9 cellular contexts compared by ENCODE assay signal in genomic region chr15:48643776-48644497, GRCh38. TPM values are rescaled to one million over a fixed set of nuclear protein-coding genes. Genes with fewer than 3 reads are reported as not detected.
DNase-seq lines count a peak whose midpoint lies in the region; ATAC-seq and TF ChIP-seq lines count a peak whose summit lies in the region.
"Had no signal": no experiment of that assay in that cellular context is flagged by ENCODE, and none has a peak within 500 bp of the region (broad histone marks: within the 10 kb centered on the region; RNA-seq: fewer than 3 reads in every experiment).

No MANE protein-coding gene starts in this region.

- peaks cover 50% of the 10 kb centered on the region for H3K27me3 Mint-ChIP-seq in activated CD4-positive, alpha-beta T cell treated with anti-CD3 and anti-CD28 coated beads, Interleukin-2, amount 10 ng/mL, durations not matched to agents 24 days and 14 days
- peaks cover 11% of the 10 kb centered on the region for H3K27me3 Mint-ChIP-seq in memory B cell

- no peak overlapping the region for H3K9ac ChIP-seq in mammary epithelial cell (ENCODE audit: insufficient read depth, low read length)

- TF ChIP-seq CTCF in mammary epithelial cell (conservative IDR thresholded peaks at IDR 0.05 in 1 of 2, IDR thresholded peaks at IDR 0.05 in 1 of 2; ENCODE audit: extremely low read depth in 1 of 2, insufficient read depth in 1 of 2, low read depth in 1 of 2, low read length in 2 of 2) = no peak
- no peak for TF ChIP-seq CTCF in tibial artery (IDR thresholded peaks at IDR 0.05)

- ATAC-seq in memory B cell (ENCODE audit: low read depth) (no peak), HG02885 (IDR thresholded peaks at IDR 0.05; ENCODE audit: poor library complexity, unreplicated experiment) (no peak)

- WGBS in mammary epithelial cell (ENCODE audit: low coverage, missing lambda C conversion rate) = 65% methylated on average over 9 of the region's 12 CpGs

- peaks cover 1% of the 10 kb centered on the region for H3K27me3 ChIP-seq in mammary epithelial cell (ENCODE audit: insufficient read depth, low read length)
- H3K27me3 ChIP-seq in tibial artery = no peaks in the 10 kb centered on the region

- no peak overlapping the region for H3K27ac Mint-ChIP-seq in activated CD4-positive, alpha-beta T cell treated with anti-CD3 and anti-CD28 coated beads, Interleukin-2, amount 10 ng/mL, durations not matched to agents 24 days and 14 days
- no peak overlapping the region for H3K27ac Mint-ChIP-seq in memory B cell
- H3K27ac Mint-ChIP-seq: dendritic cell treated with granulocyte-macrophage colony-stimulating factor and Interleukin-4, amounts not matched to agents 40 ng/mL and 50 ng/mL, for 4 days had no signal

- H3K4me1 ChIP-seq in mammary epithelial cell (ENCODE audit: insufficient read depth, low read length) (peaks cover 17% of the 10 kb centered on the region), tibial artery (peaks cover 0 to 55% (median 26%) of the 10 kb centered on the region in 4 donors)

- no peaks in the 10 kb centered on the region for H3K36me3 Mint-ChIP-seq in activated CD4-positive, alpha-beta T cell treated with anti-CD3 and anti-CD28 coated beads, Interleukin-2, amount 10 ng/mL, durations not matched to agents 24 days and 14 days (ENCODE audit: low read depth)
- H3K36me3 Mint-ChIP-seq in memory B cell = no peaks in the 10 kb centered on the region

- H3K27ac ChIP-seq in mammary epithelial cell (ENCODE audit: insufficient read depth, low read depth, low read length) (no peak overlapping the region), tibial artery (peak overlapping the region; percentile 93 to 99)

- in situ Hi-C loops in mammary epithelial cell (cut with MboI; ENCODE audit: low sequenced_read_pairs in 2 of 2) = loop anchor here (10.0 to 25.0 kb wide), 2 partner anchors 279 to 282 kb away; no protein-coding TSS in a partner anchor

- H2AFZ ChIP-seq in mammary epithelial cell (ENCODE audit: low read depth, low read length) = peak overlapping the region; percentile 85

- no peaks in the 10 kb centered on the region for H3K79me2 ChIP-seq in mammary epithelial cell (ENCODE audit: insufficient read depth, low read length)

- CTCF ChIA-PET in mammary epithelial cell (lab: Charles Lee; ENCODE audit: low non-redundant PET) = interaction anchor here (0.6 kb wide), 1 partner anchor 136 kb away, joined by 3 read pairs; no protein-coding TSS in a partner anchor

- H3K4me2 ChIP-seq in mammary epithelial cell (ENCODE audit: insufficient read depth, low read depth, low read length) = peak overlapping the region; percentile 100

- H3K4me1 Mint-ChIP-seq in activated CD4-positive, alpha-beta T cell treated with anti-CD3 and anti-CD28 coated beads, Interleukin-2, amount 10 ng/mL, durations not matched to agents 24 days and 14 days = peaks cover 2% of the 10 kb centered on the region
- H3K4me1 Mint-ChIP-seq in memory B cell = no peaks in the 10 kb centered on the region

- no peaks in the 10 kb centered on the region for H3K9me3 Mint-ChIP-seq in activated CD4-positive, alpha-beta T cell treated with anti-CD3 and anti-CD28 coated beads, Interleukin-2, amount 10 ng/mL, durations not matched to agents 24 days and 14 days
- no peaks in the 10 kb centered on the region for H3K9me3 Mint-ChIP-seq in memory B cell
- H3K9me3 Mint-ChIP-seq: dendritic cell treated with granulocyte-macrophage colony-stimulating factor and Interleukin-4, amounts not matched to agents 40 ng/mL and 50 ng/mL, for 4 days had no signal

- H3K4me3 ChIP-seq in mammary epithelial cell (replicated peaks in 1 of 3; ENCODE audit: insufficient read depth in 1 of 3, low read depth in 2 of 3, low read length in 3 of 3) = peak overlapping the region; percentile 69 to 80 (median 73)
- peak overlapping the region; percentile 93 to 98 for H3K4me3 ChIP-seq in tibial artery

- dilution Hi-C loops in mammary epithelial cell (cut with HindIII; ENCODE audit: low sequenced_read_pairs) = no loop called here

- intact Hi-C loops in activated CD4-positive, alpha-beta T cell treated with anti-CD3 and anti-CD28 coated beads, Interleukin-2, amount 10 ng/mL, durations not matched to agents 24 days and 14 days (cut with micrococcal nuclease) = no loop called here
- intact Hi-C loops in mammary epithelial cell (cut with micrococcal nuclease) (loop anchor here (2.0 to 10.0 kb wide), 4 partner anchors 77 to 213 kb away; no protein-coding TSS in a partner anchor), tibial artery (cut with DNase I; ENCODE audit: low total_unique reads) (loop anchor here (10.0 kb wide), 1 partner anchor 161 kb away; no protein-coding TSS in a partner anchor)

- H3K9me3 ChIP-seq in mammary epithelial cell (replicated peaks; ENCODE audit: insufficient read depth, low read length) (no peaks in the 10 kb centered on the region), tibial artery (no peaks in the 10 kb centered on the region)

- no peaks in the 10 kb centered on the region for H3K36me3 ChIP-seq in mammary epithelial cell (ENCODE audit: insufficient read depth, low read length)
- no peaks in the 10 kb centered on the region for H3K36me3 ChIP-seq in tibial artery

- H3K4me3 Mint-ChIP-seq in activated CD4-positive, alpha-beta T cell treated with anti-CD3 and anti-CD28 coated beads, Interleukin-2, amount 10 ng/mL, durations not matched to agents 24 days and 14 days = peak overlapping the region; percentile 55
- peak overlapping the region; percentile 11 for H3K4me3 Mint-ChIP-seq in memory B cell

- no TSS peak for BruUV-seq in mammary epithelial cell (replicated peaks; lab: Mats Ljungman, UMichigan)

- no peaks in the 10 kb centered on the region for H4K20me1 ChIP-seq in mammary epithelial cell (ENCODE audit: insufficient read depth, low read length)

- no peak for DNase-seq in activated CD4-positive, alpha-beta T cell treated with anti-CD3 and anti-CD28 coated beads, Interleukin-2, amount 10 ng/mL, durations not matched to agents 24 days and 14 days
- no peak for DNase-seq in activated CD4-positive, alpha-beta T cell treated with anti-CD3 and anti-CD28 coated beads, Interleukin-2, amount 50 U/mL, for 4 hours
- DNase-seq in mammary epithelial cell (peak; percentile 17), memory B cell (ENCODE audit: low spot score in 2 of 2) (no peak), tibial artery (no peak), activated gamma-delta T cell (lab: John Stamatoyannopoulos, UW) (no peak), T1000 (lab: John Stamatoyannopoulos, UW) (no peak)

RNA-seq across cellular contexts. Expression of gene FBN1, which starts 1.6 kb away (rescaled TPM):
- total RNA-seq in activated CD4-positive, alpha-beta T cell treated with anti-CD3 and anti-CD28 coated beads, Interleukin-2, amount 10 ng/mL, durations not matched to agents 24 days and 14 days = 0.64 and 1.0 TPM in 2 replicates
- total RNA-seq in mammary epithelial cell = 10 to 100 TPM; 14.0 to 26.7 TPM
- 3.6 TPM for polyA plus RNA-seq in mammary epithelial cell
- 5.9 TPM for polyA minus RNA-seq in mammary epithelial cell
